In genomic region chr1:156338180-156338973, GRCh38 we compare ENCODE assay signal across 8 cellular contexts. TPM values are rescaled to one million over a fixed set of nuclear protein-coding genes. Genes with fewer than 3 reads are reported as not detected.
A peak's percentile ranks its signal among the peaks of the same experiment; 100 is the strongest.
DNase-seq lines count a peak whose midpoint lies in the region; ATAC-seq, FAIRE-seq and TF ChIP-seq lines count a peak whose summit lies in the region.

Gene CCT3, minus strand, starts transcription at chr1:156338292. Its CDS starts 108 bp downstream, at chr1:156338184.
Gene TSACC, plus strand, starts transcription at chr1:156338526. Its CDS starts 1,232 bp downstream, at chr1:156339758.

- TF ChIP-seq POLR2A in GM18526 (IDR thresholded peaks at IDR 0.05; ENCODE audit: extremely low read depth, insufficient read length): peak; percentile 88

- peak within 1 kb of the TSS; percentile 96 to 99 (median 98) for H3K27ac Mint-ChIP-seq in brain

- intact Hi-C loops in sciatic nerve (cut with DNase I): no loop called here

- peak; percentile 100 for DNase-seq in A172 (ENCODE audit: low spot score)
- DNase-seq in NCI-H2107 (lab: John Stamatoyannopoulos, UW): peak; percentile 100
- peak; percentile 100 for DNase-seq in iPS DF 4.7 (ENCODE audit: extremely low read depth, low spot score)
- peak; percentile 100 for DNase-seq in sciatic nerve (ENCODE audit: low spot score)

- FAIRE-seq in TTC549 (lab: Jason Lieb, UNC): peak; percentile 98

- peak within 1 kb of the TSS; percentile 98 to 100 (median 99) for H3K4me3 Mint-ChIP-seq in brain

- ATAC-seq in HG03064 (IDR thresholded peaks at IDR 0.05; ENCODE audit: low read depth, unreplicated experiment): peak; percentile 87
- ATAC-seq in sciatic nerve: peak; percentile 99

- no peak for TF ChIP-seq CTCF in brain (conservative IDR thresholded peaks at IDR 0.05)

- peaks cover 0 to 17% (median 5%) of the 10 kb centered on the region in 5 experiments for H3K9me3 Mint-ChIP-seq in brain

- H3K27me3 Mint-ChIP-seq in brain: no peaks in the 10 kb centered on the region

- peaks cover 39% of the 10 kb centered on the region for H3K4me1 Mint-ChIP-seq in brain

- peaks cover 38% of the 10 kb centered on the region for H3K36me3 Mint-ChIP-seq in brain

RNA-seq across cellular contexts. Expression of gene CCT3, which starts in this region (rescaled TPM):
- 1,101 and 1,191 TPM in 2 replicates for total RNA-seq in A172 (2014; rRNA removed; shearing (Covaris generic))
- polyA plus RNA-seq in brain (ENCODE audit: insufficient read depth, low read depth, low replicate concordance): 378 TPM
- total RNA-seq in sciatic nerve: 98.6 TPM

RNA-seq across cellular contexts. Expression of gene TSACC, which starts in this region (rescaled TPM):
- 3.5 and 9.4 TPM in 2 replicates for total RNA-seq in A172 (2014; rRNA removed; shearing (Covaris generic))
- polyA plus RNA-seq in brain (ENCODE audit: insufficient read depth, low read depth, low replicate concordance): not detected
- total RNA-seq in sciatic nerve: not detected

Comparison
In these comparisons a context has a peak if more than half of its experiments do, and no peak if none do; other contexts are left out.
1. Peak in every context shown above with its lines: DNase-seq and ATAC-seq.
2. RNA of gene CCT3 (total RNA-seq): 1,101 to 1,191 TPM in A172; 98.6 TPM in sciatic nerve (single experiment); every median in the first group is over 10 times any median in the second.